ENCODE assay signal across 13 cellular contexts in the genomic region with DNA sequence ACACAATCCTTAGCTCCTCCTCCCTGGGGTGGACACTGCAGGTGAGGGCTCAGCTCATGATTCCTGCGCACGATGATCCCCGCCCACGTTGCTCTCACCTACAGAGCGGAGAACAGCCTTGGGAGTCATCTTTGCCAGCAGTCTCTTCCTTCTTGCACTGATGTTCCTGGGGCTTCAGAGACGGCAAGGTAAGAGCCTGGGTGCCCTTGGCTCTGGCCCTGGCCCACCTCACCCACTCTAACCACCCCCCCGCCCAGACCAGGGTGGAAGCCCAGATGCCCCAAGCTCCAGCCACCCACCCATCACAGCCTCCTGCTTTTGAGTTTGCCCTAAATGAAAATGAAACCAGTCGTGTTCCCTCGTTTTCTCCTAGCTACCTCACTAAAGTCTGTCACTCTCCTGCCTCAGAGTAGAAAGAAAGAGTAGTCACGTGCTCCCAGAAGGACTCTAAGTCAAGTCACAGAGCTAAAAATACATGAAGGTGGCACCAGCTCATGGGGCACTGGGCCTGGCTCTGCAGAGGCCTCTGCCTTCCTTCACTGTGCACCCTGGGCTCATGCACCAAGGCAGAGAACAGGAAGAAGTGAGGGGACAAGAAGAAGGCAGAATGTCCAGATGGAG. TPM values are rescaled to one million over a fixed set of nuclear protein-coding genes. Genes with fewer than 3 reads are reported as not detected.
A peak's percentile ranks its signal among the peaks of the same experiment; 100 is the strongest.
DNase-seq lines count a peak whose midpoint lies in the region; ATAC-seq, FAIRE-seq and TF ChIP-seq lines count a peak whose summit lies in the region.
"Had no signal": no experiment of that assay in that cellular context is flagged by ENCODE, and none has a peak within 500 bp of the region (broad histone marks: within the 10 kb centered on the region; RNA-seq: fewer than 3 reads in every experiment).

No MANE protein-coding gene starts in this region.

- no peak overlapping the region for H4K91ac ChIP-seq in mesenchymal stem cell (ENCODE audit: low read length)

- POLR2A ChIA-PET in WTC11 (lab: Charles Lee), result interaction anchor here (2.7 kb wide), 1 partner anchor 9 kb away, joined by 10 read pairs; a partner anchor contains a TSS

- H3K27me3 ChIP-seq in mesenchymal stem cell (ENCODE audit: control insufficient read depth in 1 of 2, insufficient read depth in 1 of 2, low read length in 2 of 2), result no peaks in the 10 kb centered on the region
- H3K27me3 ChIP-seq: body of pancreas had no signal

- no peak overlapping the region for H3K4me3 ChIP-seq in mesenchymal stem cell (ENCODE audit: insufficient read depth in 1 of 2, low read depth in 1 of 2, low read length in 2 of 2)
- H3K4me3 ChIP-seq: body of pancreas had no signal

- H3K4ac ChIP-seq in mesenchymal stem cell (ENCODE audit: low read depth in 1 of 2, low read length in 2 of 2), result no peak overlapping the region

- H3K4me1 Mint-ChIP-seq in WTC11 (peaks cover 9% of the 10 kb centered on the region; the same call in 1 of the 2 replicates), endothelial cell (ENCODE audit: unreplicated experiment) (peaks cover 52% of the 10 kb centered on the region)

- TF ChIP-seq CTCF in WTC11 (IDR thresholded peaks at IDR 0.05) (no peak), endothelial cell (IDR thresholded peaks at IDR 0.05; ENCODE audit: unreplicated experiment) (no peak)

- peak; percentile 83 for FAIRE-seq in GM12891 (lab: Jason Lieb, UNC)

- peaks cover 58 to 85% of the 10 kb centered on the region in 2 experiments for H3K36me3 ChIP-seq in mesenchymal stem cell (ENCODE audit: control insufficient read depth in 1 of 2, insufficient read depth in 2 of 2, low read depth in 1 of 2, low read length in 2 of 2)

- ATAC-seq in WTC11 (no peak), GM19328 (IDR thresholded peaks at IDR 0.05; ENCODE audit: unreplicated experiment) (no peak)
- ATAC-seq: body of pancreas had no signal

- no peak overlapping the region for H2BK120ac ChIP-seq in mesenchymal stem cell (ENCODE audit: low read depth, low read length)

- no peak overlapping the region for H4K8ac ChIP-seq in mesenchymal stem cell (ENCODE audit: low read length)

- peaks cover 11% of the 10 kb centered on the region for H3K79me1 ChIP-seq in mesenchymal stem cell (replicated peaks; ENCODE audit: low read length, poor library complexity, severe bottlenecking)

- H3K4me2 ChIP-seq in mesenchymal stem cell (ENCODE audit: low read length, poor library complexity, severe bottlenecking), result no peak overlapping the region

- H3K4me3 Mint-ChIP-seq in WTC11 (no peak overlapping the region), endothelial cell (ENCODE audit: unreplicated experiment) (no peak overlapping the region)

- H3K9me3 Mint-ChIP-seq in WTC11 (no peaks in the 10 kb centered on the region), endothelial cell (ENCODE audit: unreplicated experiment) (no peaks in the 10 kb centered on the region)

- no peaks in the 10 kb centered on the region for H3K9me3 ChIP-seq in mesenchymal stem cell (ENCODE audit: control insufficient read depth, low read length)
- H3K9me3 ChIP-seq: body of pancreas had no signal

- H2AK5ac ChIP-seq in mesenchymal stem cell (ENCODE audit: low read length, severe bottlenecking), result no peak overlapping the region

- no peak overlapping the region for H2BK15ac ChIP-seq in mesenchymal stem cell (ENCODE audit: low read depth, poor library complexity, severe bottlenecking)

- no peak overlapping the region for H3K18ac ChIP-seq in mesenchymal stem cell (ENCODE audit: low read depth in 1 of 2, low read length in 2 of 2)

- peak overlapping the region; percentile 8 for H3K27ac Mint-ChIP-seq in WTC11
- peak overlapping the region; percentile 40 for H3K27ac Mint-ChIP-seq in endothelial cell (ENCODE audit: unreplicated experiment)

- H2BK12ac ChIP-seq in mesenchymal stem cell (ENCODE audit: low read length in 2 of 2), result no peak overlapping the region

- H3K27me3 Mint-ChIP-seq in WTC11 (ENCODE audit: low read depth), result no peaks in the 10 kb centered on the region
- peaks cover 12% of the 10 kb centered on the region for H3K27me3 Mint-ChIP-seq in endothelial cell (ENCODE audit: unreplicated experiment)

- 92% methylated on average over 10 of the region's 10 CpGs for WGBS in mesenchymal stem cell

- no peak overlapping the region for H2BK5ac ChIP-seq in mesenchymal stem cell (ENCODE audit: low read depth, low read length, poor library complexity, severe bottlenecking)

- H2AFZ ChIP-seq in mesenchymal stem cell (ENCODE audit: low read depth, low read length), result no peak overlapping the region

- no peak for TF ChIP-seq POLR2A in GM12891 (IDR thresholded peaks at IDR 0.05; ENCODE audit: low read depth, low read length)

- H3K27ac ChIP-seq in mesenchymal stem cell (ENCODE audit: low read length, poor library complexity, severe bottlenecking), result no peak overlapping the region

- no peak overlapping the region for H3K9ac ChIP-seq in mesenchymal stem cell (ENCODE audit: low read length)

- no peak overlapping the region for H3K14ac ChIP-seq in mesenchymal stem cell (ENCODE audit: low read length in 2 of 2)

- peaks cover 3% of the 10 kb centered on the region for H3K4me1 ChIP-seq in mesenchymal stem cell (ENCODE audit: control insufficient read depth, insufficient read depth, low read depth, low read length)
- H3K4me1 ChIP-seq: body of pancreas had no signal

- no peak overlapping the region for H3K23ac ChIP-seq in mesenchymal stem cell (ENCODE audit: low read length in 2 of 2)

- DNase-seq in GM12891 (ENCODE audit: insufficient read length, low spot score) (no peak), WTC11 (ENCODE audit: low spot score) (peak; percentile 1), endothelial cell (ENCODE audit: low spot score) (no peak), NCI-H1694 (lab: John Stamatoyannopoulos, UW) (no peak), mesenchymal stem cell (no peak), AG08396 (ENCODE audit: low spot score) (no peak)
- peak; percentile 70 for DNase-seq in stimulated activated CD4-positive, alpha-beta T cell treated with anti-CD3 and anti-CD28 coated beads, Interleukin-15, amount 100 ng/mL, for 24 hours
- DNase-seq: body of pancreas, DMS79, glutamatergic neuron, NCI-H226, T-helper 9 cell had no signal

- peaks cover 45% of the 10 kb centered on the region for H3K36me3 Mint-ChIP-seq in WTC11
- peaks cover 31% of the 10 kb centered on the region for H3K36me3 Mint-ChIP-seq in endothelial cell (ENCODE audit: low read depth, unreplicated experiment)

- CTCF ChIA-PET in WTC11 (lab: Charles Lee), result interaction anchor here (1.0 to 1.1 kb wide), 2 partner anchors 37 kb away, joined by 3 read pairs; no protein-coding TSS in a partner anchor

TF ChIP-seq in GM12891, 5 proteins besides CTCF, POLR2A, EP300 and RAD21:
- TF ChIP-seq POLR2AphosphoS5 (IDR thresholded peaks at IDR 0.05; ENCODE audit: low read depth, low read length), result 0 out of 2 replicates have a peak, but pooled peaks have one; percentile 36
- TF ChIP-seq TAF1 (IDR thresholded peaks at IDR 0.05; ENCODE audit: low read depth, low read length), result no peak

TF ChIP-seq in WTC11, 78 proteins besides CTCF, POLR2A, EP300 and RAD21 (continues in another document):
- TF ChIP-seq FOXK1 (CRISPR knock-in tag; IDR thresholded peaks at IDR 0.05) (no peak), NR1H2 (CRISPR knock-in tag; IDR thresholded peaks at IDR 0.05) (no peak), SP1 (CRISPR knock-in tag; conservative IDR thresholded peaks at IDR 0.05) (no peak), TEAD1 (CRISPR knock-in tag; IDR thresholded peaks at IDR 0.05) (no peak), ZNF396 (CRISPR knock-in tag; IDR thresholded peaks at IDR 0.05; ENCODE audit: borderline replicate concordance) (no peak), EMX1 (CRISPR knock-in tag; IDR thresholded peaks at IDR 0.05) (no peak), JAZF1 (CRISPR knock-in tag; IDR thresholded peaks at IDR 0.05) (no peak), NFATC4 (CRISPR knock-in tag; IDR thresholded peaks at IDR 0.05) (no peak), GRHL2 (CRISPR knock-in tag; IDR thresholded peaks at IDR 0.05; ENCODE audit: insufficient replicate concordance, severe bottlenecking) (no peak)
- TF ChIP-seq, protein P1, sequence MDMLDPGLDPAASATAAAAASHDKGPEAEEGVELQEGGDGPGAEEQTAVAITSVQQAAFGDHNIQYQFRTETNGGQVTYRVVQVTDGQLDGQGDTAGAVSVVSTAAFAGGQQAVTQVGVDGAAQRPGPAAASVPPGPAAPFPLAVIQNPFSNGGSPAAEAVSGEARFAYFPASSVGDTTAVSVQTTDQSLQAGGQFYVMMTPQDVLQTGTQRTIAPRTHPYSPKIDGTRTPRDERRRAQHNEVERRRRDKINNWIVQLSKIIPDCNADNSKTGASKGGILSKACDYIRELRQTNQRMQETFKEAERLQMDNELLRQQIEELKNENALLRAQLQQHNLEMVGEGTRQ (CRISPR knock-in tag; IDR thresholded peaks at IDR 0.05), result no peak

RNA-seq across cellular contexts. Expression of a gene that starts 9.0 kb away (rescaled TPM):
- polyA plus RNA-seq in GM12891 (2012; ENCODE audit: low read depth, missing spikeins), result 29.7 TPM
- total RNA-seq in WTC11 (2021), result 0.98 to 1.3 TPM (median 1.1 TPM) in 3 replicates
- 2.8 TPM for total RNA-seq in endothelial cell (ENCODE audit: unreplicated experiment)
- 10.9 TPM for polyA plus RNA-seq in mesenchymal stem cell (2013, experiment 1 of 2)
- 10.7 TPM for polyA plus RNA-seq in mesenchymal stem cell (2013, experiment 2 of 2)

RNA-seq across cellular contexts. Expression of a gene that starts 9.6 kb away (rescaled TPM):
- 30.6 TPM for polyA plus RNA-seq in GM12891 (2012; ENCODE audit: low read depth, missing spikeins)
- total RNA-seq in WTC11 (2021), result 12.8 to 14.3 TPM (median 13.8 TPM) in 3 replicates
- total RNA-seq in endothelial cell (ENCODE audit: unreplicated experiment), result 5.5 TPM
- polyA plus RNA-seq in mesenchymal stem cell (2013, experiment 1 of 2), result 8.0 TPM
- polyA plus RNA-seq in mesenchymal stem cell (2013, experiment 2 of 2), result 8.6 TPM

RNA-seq across cellular contexts. Expression of a gene that starts 16.1 kb away (rescaled TPM):
- polyA plus RNA-seq in GM12891 (2012; ENCODE audit: low read depth, missing spikeins), result 112 TPM
- total RNA-seq in WTC11 (2021) (0.23 to 0.34 TPM (median 0.28 TPM) in 3 replicates), endothelial cell (ENCODE audit: unreplicated experiment) (not detected)
- polyA plus RNA-seq in mesenchymal stem cell (2013, experiment 1 of 2), result not detected
- not detected for polyA plus RNA-seq in mesenchymal stem cell (2013, experiment 2 of 2)
- total RNA-seq: body of pancreas had no signal

RNA-seq across cellular contexts. Expression of a gene that starts 32.2 kb away (rescaled TPM):
- polyA plus RNA-seq in GM12891 (2012; ENCODE audit: low read depth, missing spikeins), result 236 TPM
- total RNA-seq in WTC11 (2021) (285 to 290 TPM (median 288 TPM) in 3 replicates), endothelial cell (ENCODE audit: unreplicated experiment) (168 TPM)
- 573 TPM for polyA plus RNA-seq in mesenchymal stem cell (2013, experiment 1 of 2)
- 577 TPM for polyA plus RNA-seq in mesenchymal stem cell (2013, experiment 2 of 2)

RNA-seq across cellular contexts. Expression of a gene that starts 33.0 kb away (rescaled TPM):
- 48.3 TPM for polyA plus RNA-seq in GM12891 (2012; ENCODE audit: low read depth, missing spikeins)
- total RNA-seq in WTC11 (2021), result 131 to 141 TPM (median 133 TPM) in 3 replicates
- 25.3 TPM for total RNA-seq in endothelial cell (ENCODE audit: unreplicated experiment)
- polyA plus RNA-seq in mesenchymal stem cell (2013, experiment 1 of 2), result 11.7 TPM
- 11.1 TPM for polyA plus RNA-seq in mesenchymal stem cell (2013, experiment 2 of 2)

Comparison
In these comparisons a context has a peak if more than half of its experiments do, and no peak if none do; other contexts are left out.
1. DNase-seq: peak in WTC11 (single experiment) and stimulated activated CD4-positive, alpha-beta T cell treated with anti-CD3 and anti-CD28 coated beads, Interleukin-15, amount 100 ng/mL, for 24 hours (single experiment); none in GM12891 (single experiment), endothelial cell (single experiment), NCI-H1694 (single experiment), mesenchymal stem cell (single experiment) and AG08396 (single experiment).